In genomic region chr3:5974637-5975322, GRCh38 we compare ENCODE assay signal across 16 cellular contexts.
"Had no signal": no experiment of that assay in that cellular context is flagged by ENCODE, and none has a peak within 500 bp of the region (broad histone marks: within the 10 kb centered on the region; RNA-seq: fewer than 3 reads in every experiment).

No MANE protein-coding gene starts in this region.

- H3K27ac ChIP-seq: breast epithelium, esophagus muscularis mucosa, left lung, ovary, transverse colon had no signal

- H3K36me3 Mint-ChIP-seq: activated naive CD8-positive, alpha-beta T cell treated with anti-CD3 and anti-CD28 coated beads, Interleukin-2, amount 10 ng/mL, durations not matched to agents 7 days and 5 days; stimulated activated effector memory CD8-positive, alpha-beta T cell treated with anti-CD3 and anti-CD28 coated beads, Interleukin-12 subunit alpha, Interleukin-12 subunit beta, amount 100 ng/mL, for 72 hours had no signal

- H3K27ac Mint-ChIP-seq: activated CD8-positive, alpha-beta T cell treated with anti-CD3 and anti-CD28 coated beads for 36 hours; activated naive CD8-positive, alpha-beta T cell treated with anti-CD3 and anti-CD28 coated beads, Interleukin-2, amount 10 ng/mL, durations not matched to agents 7 days and 5 days; stimulated activated effector memory CD8-positive, alpha-beta T cell treated with anti-CD3 and anti-CD28 coated beads, Interleukin-12 subunit alpha, Interleukin-12 subunit beta, amount 100 ng/mL, for 72 hours had no signal

- ATAC-seq: activated CD8-positive, alpha-beta T cell treated with anti-CD3 and anti-CD28 coated beads for 36 hours; left lung; stimulated activated effector memory CD8-positive, alpha-beta T cell treated with anti-CD3 and anti-CD28 coated beads, Interleukin-12 subunit alpha, Interleukin-12 subunit beta, amount 100 ng/mL, for 72 hours had no signal

- H3K9me3 Mint-ChIP-seq: neural crest cell had no signal

- H3K4me3 Mint-ChIP-seq: activated CD8-positive, alpha-beta T cell treated with anti-CD3 and anti-CD28 coated beads for 36 hours; activated naive CD8-positive, alpha-beta T cell treated with anti-CD3 and anti-CD28 coated beads, Interleukin-2, amount 10 ng/mL, durations not matched to agents 7 days and 5 days; neural crest cell; stimulated activated effector memory CD8-positive, alpha-beta T cell treated with anti-CD3 and anti-CD28 coated beads, Interleukin-12 subunit alpha, Interleukin-12 subunit beta, amount 100 ng/mL, for 72 hours had no signal

- H3K4me1 Mint-ChIP-seq: activated naive CD8-positive, alpha-beta T cell treated with anti-CD3 and anti-CD28 coated beads, Interleukin-2, amount 10 ng/mL, durations not matched to agents 7 days and 5 days; neural crest cell; stimulated activated effector memory CD8-positive, alpha-beta T cell treated with anti-CD3 and anti-CD28 coated beads, Interleukin-12 subunit alpha, Interleukin-12 subunit beta, amount 100 ng/mL, for 72 hours had no signal

- H3K4me3 ChIP-seq: breast epithelium, esophagus muscularis mucosa, left lung, ovary, transverse colon had no signal

- H3K36me3 ChIP-seq: breast epithelium, esophagus muscularis mucosa, left lung, ovary, transverse colon had no signal

- H3K9me3 ChIP-seq: breast epithelium, esophagus muscularis mucosa, ovary, transverse colon had no signal

- H3K4me1 ChIP-seq: breast epithelium, esophagus muscularis mucosa, left lung, transverse colon had no signal

- H3K27me3 Mint-ChIP-seq: activated CD8-positive, alpha-beta T cell treated with anti-CD3 and anti-CD28 coated beads for 36 hours; activated naive CD8-positive, alpha-beta T cell treated with anti-CD3 and anti-CD28 coated beads, Interleukin-2, amount 10 ng/mL, durations not matched to agents 7 days and 5 days had no signal

- DNase-seq: activated CD4-positive, alpha-beta T cell treated with anti-CD3 and anti-CD28 coated beads for 4 hours; activated CD8-positive, alpha-beta memory T cell treated with anti-CD3 and anti-CD28 coated beads, Interleukin-2, amount 50 U/mL, for 4 hours; activated CD8-positive, alpha-beta T cell treated with anti-CD3 and anti-CD28 coated beads for 36 hours; activated naive CD8-positive, alpha-beta T cell treated with anti-CD3 and anti-CD28 coated beads, Interleukin-2, amount 10 ng/mL, durations not matched to agents 7 days and 5 days; anterior cingulate cortex; islet precursor cell; left lung; mesendoderm; ovary; small intestine; substantia nigra; transverse colon had no signal

- H3K27me3 ChIP-seq: breast epithelium, esophagus muscularis mucosa, left lung, ovary, transverse colon had no signal
